In the genomic region with DNA sequence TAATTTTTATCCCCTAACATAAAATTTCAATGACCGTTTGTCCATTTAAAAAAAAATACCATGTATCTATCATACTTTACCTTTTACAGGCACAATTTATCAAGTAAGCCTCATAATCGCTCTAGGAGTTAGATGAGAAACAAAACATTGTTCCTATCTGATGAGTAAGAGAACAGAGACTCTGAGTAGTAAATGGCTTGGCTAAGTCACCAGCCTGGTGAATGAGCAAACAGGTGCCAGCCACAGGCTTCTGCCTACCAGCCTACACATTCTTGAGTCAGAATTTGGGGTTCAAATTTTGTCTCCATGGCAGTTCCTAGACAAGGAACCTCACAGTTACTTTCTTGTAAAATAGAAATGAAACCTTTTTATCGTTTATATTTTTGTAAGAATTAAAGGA, we compare ENCODE assay signal across 16 cellular contexts.
"Had no signal": no experiment of that assay in that cellular context is flagged by ENCODE, and none has a peak within 500 bp of the region (broad histone marks: within the 10 kb centered on the region; RNA-seq: fewer than 3 reads in every experiment).

No MANE protein-coding gene starts in this region.

- H3K9me3 ChIP-seq: esophagus muscularis mucosa, psoas muscle had no signal

- H3K9ac ChIP-seq: parathyroid adenoma had no signal

- H3K4me2 ChIP-seq: hepatocyte had no signal

- H3K27me3 ChIP-seq: esophagus muscularis mucosa, hepatocyte had no signal

- H3K27ac ChIP-seq: epithelial cell of prostate, esophagus muscularis mucosa, hepatocyte, parathyroid adenoma, psoas muscle had no signal

- H2AFZ ChIP-seq: hepatocyte, parathyroid adenoma had no signal

- H3K79me2 ChIP-seq: hepatocyte, parathyroid adenoma had no signal

- ATAC-seq: naive thymus-derived CD4-positive, alpha-beta T cell; psoas muscle; sciatic nerve had no signal

- H3K4me1 ChIP-seq: esophagus muscularis mucosa, parathyroid adenoma, psoas muscle had no signal

- H3K36me3 ChIP-seq: esophagus muscularis mucosa had no signal

- DNase-seq: effector memory CD4-positive, alpha-beta T cell; head of caudate nucleus; mesendoderm; naive thymus-derived CD4-positive, alpha-beta T cell; nephron progenitor cell; psoas muscle; small intestine; stimulated activated CD4-positive, alpha-beta T cell treated with anti-CD3 and anti-CD28 coated beads, Interleukin-12 subunit alpha, Interleukin-12 subunit beta, amount 100 ng/mL, for 4 hours; stimulated activated CD4-positive, alpha-beta T cell treated with anti-CD3 and anti-CD28 coated beads, Interleukin-2, amount 100 ng/mL, for 48 hours; stimulated activated naive CD4-positive, alpha-beta T cell treated with Interleukin-2 at 50 U/mL for 16 hours; trophoblast cell had no signal

- H3K4me3 ChIP-seq: esophagus muscularis mucosa, hepatocyte, psoas muscle had no signal
